Comparison of ENCODE assay signal across 23 cellular contexts in the genomic region with DNA sequence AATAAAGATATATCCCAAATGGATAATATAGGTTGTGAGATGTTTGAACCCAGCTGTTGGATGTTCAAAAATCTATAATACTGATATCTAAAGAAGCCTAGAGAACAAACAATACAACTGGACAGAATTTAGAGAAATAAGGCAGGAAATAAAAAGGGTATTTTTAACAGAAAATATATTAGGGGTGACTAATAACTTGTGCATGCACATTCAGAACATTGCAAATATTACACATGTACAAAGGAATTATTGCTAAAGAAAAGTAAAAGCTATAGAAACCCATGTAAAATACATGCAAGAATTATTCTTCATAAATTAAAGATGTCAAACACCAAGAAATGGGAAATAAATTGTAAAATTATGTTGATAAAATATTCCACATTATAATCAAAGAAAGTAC. TPM values are rescaled to one million over a fixed set of nuclear protein-coding genes. Genes with fewer than 3 reads are reported as not detected.
A peak's percentile ranks its signal among the peaks of the same experiment; 100 is the strongest.
DNase-seq lines count a peak whose midpoint lies in the region; FAIRE-seq and TF ChIP-seq lines count a peak whose summit lies in the region.
"Had no signal": no experiment of that assay in that cellular context is flagged by ENCODE, and none has a peak within 500 bp of the region (broad histone marks: within the 10 kb centered on the region; RNA-seq: fewer than 3 reads in every experiment).

No MANE protein-coding gene starts in this region.

- H3K36me3 ChIP-seq in adipocyte (ENCODE audit: control insufficient read depth, insufficient read depth, low read length, severe bottlenecking) (no peaks in the 10 kb centered on the region), sigmoid colon (no peaks in the 10 kb centered on the region)
- H3K36me3 ChIP-seq: BLaER1, HAP-1 had no signal

- peaks cover 7% of the 10 kb centered on the region for H3K4me1 ChIP-seq in adipocyte (ENCODE audit: control insufficient read depth, insufficient read depth, low read length)
- H3K4me1 ChIP-seq in sigmoid colon: no peaks in the 10 kb centered on the region
- H3K4me1 ChIP-seq: BLaER1, HAP-1 had no signal

- H3K27ac ChIP-seq in sigmoid colon: no peak overlapping the region
- H3K27ac ChIP-seq: 22Rv1, BLaER1, HL-60 had no signal

- FAIRE-seq in A204.1 (lab: Jason Lieb, UNC): peak; percentile 34
- FAIRE-seq: G401.6, GM12891, GM19239 had no signal

- no peaks in the 10 kb centered on the region for H3K27me3 ChIP-seq in adipocyte (replicated peaks; ENCODE audit: control insufficient read depth, insufficient read depth, low read length)
- no peaks in the 10 kb centered on the region for H3K27me3 ChIP-seq in sigmoid colon
- H3K27me3 ChIP-seq: BLaER1 had no signal

- H3K4me3 ChIP-seq in adipocyte (ENCODE audit: low read length) (no peak overlapping the region), fibroblast of pulmonary artery (replicated peaks; ENCODE audit: low read depth, low read length) (no peak overlapping the region), sigmoid colon (no peak overlapping the region)
- H3K4me3 ChIP-seq: BLaER1, HAP-1 had no signal

- H3K9me3 ChIP-seq in adipocyte (ENCODE audit: control insufficient read depth, low read length) (no peaks in the 10 kb centered on the region), sigmoid colon (no peaks in the 10 kb centered on the region)
- H3K9me3 ChIP-seq: BLaER1, HAP-1 had no signal

- DNase-seq in HCEC 1CT: peak; percentile 32
- peak; percentile 29 for DNase-seq in adipocyte (ENCODE audit: low read depth)
- peak; percentile 0 for DNase-seq in fibroblast of pulmonary artery (ENCODE audit: low read depth)
- DNase-seq in CD1c-positive myeloid dendritic cell (ENCODE audit: extremely low spot score): no peak
- no peak for DNase-seq in sigmoid colon
- no peak for DNase-seq in activated T-cell treated with anti-CD3 and anti-CD28 coated beads, Interleukin-2, amount 50 U/mL, for 1 hour
- no peak for DNase-seq in NCI-H1417 treated with DMSO at 0.1 percent for 48 hours (lab: John Stamatoyannopoulos, UW)
- DNase-seq: Calu3; CD8-positive, alpha-beta T cell; DMS79 treated with DMSO at 0.1 percent for 48 hours had no signal

- TF ChIP-seq EP300 in sigmoid colon (IDR thresholded peaks at IDR 0.05): no peak

- no peak for TF ChIP-seq POLR2A in sigmoid colon (IDR thresholded peaks at IDR 0.05)

- TF ChIP-seq CTCF in fibroblast of pulmonary artery (IDR thresholded peaks at IDR 0.05; ENCODE audit: low read length, missing control alignments) (no peak), sigmoid colon (IDR thresholded peaks at IDR 0.05) (no peak)

- H3K9ac ChIP-seq in adipocyte (ENCODE audit: low read length): no peak overlapping the region
- H3K9ac ChIP-seq: BLaER1 had no signal

- intact Hi-C loops in sigmoid colon (cut with DNase I): no loop called here

RNA-seq across cellular contexts. Expression of a gene that starts 32.7 kb away (rescaled TPM):
- not detected for total RNA-seq in sigmoid colon
- not detected for polyA plus RNA-seq in sigmoid colon
- total RNA-seq: A673; Calu3; CD8-positive, alpha-beta T cell; H4; HT1080 had no signal
- polyA plus RNA-seq: AG04450, CD14-positive monocyte had no signal

Comparison
In these comparisons a context has a peak if more than half of its experiments do, and no peak if none do; other contexts are left out.
1. DNase-seq: peak in HCEC 1CT (single experiment), adipocyte (single experiment) and fibroblast of pulmonary artery (single experiment); none in CD1c-positive myeloid dendritic cell (single experiment), sigmoid colon (single experiment), activated T-cell treated with anti-CD3 and anti-CD28 coated beads, Interleukin-2, amount 50 U/mL, for 1 hour (single experiment) and NCI-H1417 treated with DMSO at 0.1 percent for 48 hours (single experiment).